Comparison of ENCODE assay signal across 17 cellular contexts in the genomic region with DNA sequence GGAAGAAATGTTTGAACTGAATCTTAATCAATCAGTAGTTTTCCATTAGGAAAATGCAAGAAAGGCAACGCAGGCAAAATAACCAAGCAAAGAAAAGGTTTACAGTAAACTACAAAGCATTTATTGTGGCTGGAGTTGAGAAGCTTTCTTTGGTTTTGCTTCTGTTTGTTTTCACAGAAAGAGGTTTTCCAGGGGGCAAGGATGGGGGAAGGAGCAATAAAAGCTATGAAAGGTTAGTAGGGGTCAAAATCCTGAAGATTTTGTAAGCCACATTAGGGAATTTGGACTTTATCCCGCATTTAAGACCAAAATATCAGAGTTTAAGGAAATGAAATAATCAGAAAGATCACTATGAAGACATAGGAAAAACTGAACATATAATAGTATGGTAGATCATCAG.
"Had no signal": no experiment of that assay in that cellular context is flagged by ENCODE, and none has a peak within 500 bp of the region (broad histone marks: within the 10 kb centered on the region; RNA-seq: fewer than 3 reads in every experiment).

No MANE protein-coding gene starts in this region.

- H3K36me3 ChIP-seq: breast epithelium, ovary had no signal

- H3K9me3 Mint-ChIP-seq: activated T-helper 17 cell treated with anti-CD3 and anti-CD28 coated beads, Interleukin-2, amount 50 U/mL, for 72 hours; neural crest cell; stimulated activated memory B cell treated with anti-CD40 and anti-IgM and Interleukin-4, amounts not matched to agents 10 μg/mL and 1 μg/mL and 100 μg/mL, for 72 hours had no signal

- DNase-seq: activated CD4-positive, alpha-beta T cell treated with anti-CD3 and anti-CD28 coated beads, Interleukin-2, amount 50 U/mL, for 4 hours; activated naive CD4-positive, alpha-beta T cell treated with Interleukin-2 at 50 U/mL for 16 hours; anterior cingulate cortex; cerebellar nuclear complex; effector CD8-positive, alpha-beta T cell; heart right ventricle; left cardiac atrium; lower lobe of right lung; ovary; stimulated activated CD4-positive, alpha-beta T cell treated with anti-CD3 and anti-CD28 coated beads, Interleukin-2, amount 100 ng/mL, for 48 hours; transverse colon had no signal

- H3K27ac ChIP-seq: breast epithelium, gastroesophageal sphincter, lower lobe of right lung, transverse colon, vagina had no signal

- H3K9me3 ChIP-seq: breast epithelium, gastroesophageal sphincter, heart right ventricle, lower lobe of right lung, ovary, transverse colon, vagina had no signal

- H3K4me3 Mint-ChIP-seq: activated T-helper 17 cell treated with anti-CD3 and anti-CD28 coated beads, Interleukin-2, amount 50 U/mL, for 72 hours; neural crest cell; stimulated activated memory B cell treated with anti-CD40 and anti-IgM and Interleukin-4, amounts not matched to agents 10 μg/mL and 1 μg/mL and 100 μg/mL, for 72 hours had no signal

- H3K4me3 ChIP-seq: breast epithelium, gastroesophageal sphincter, heart right ventricle, lower lobe of right lung, ovary, transverse colon, vagina had no signal

- H3K27me3 Mint-ChIP-seq: activated T-helper 17 cell treated with anti-CD3 and anti-CD28 coated beads, Interleukin-2, amount 50 U/mL, for 72 hours; stimulated activated memory B cell treated with anti-CD40 and anti-IgM and Interleukin-4, amounts not matched to agents 10 μg/mL and 1 μg/mL and 100 μg/mL, for 72 hours had no signal

- H3K4me1 Mint-ChIP-seq: activated T-helper 17 cell treated with anti-CD3 and anti-CD28 coated beads, Interleukin-2, amount 50 U/mL, for 72 hours; stimulated activated memory B cell treated with anti-CD40 and anti-IgM and Interleukin-4, amounts not matched to agents 10 μg/mL and 1 μg/mL and 100 μg/mL, for 72 hours had no signal

- ATAC-seq: activated T-helper 17 cell treated with anti-CD3 and anti-CD28 coated beads, Interleukin-2, amount 50 U/mL, for 72 hours; gastroesophageal sphincter; heart right ventricle; left cardiac atrium; lower lobe of right lung; stimulated activated memory B cell treated with anti-CD40 and anti-IgM and Interleukin-4, amounts not matched to agents 10 μg/mL and 1 μg/mL and 100 μg/mL, for 72 hours had no signal

- H3K27ac Mint-ChIP-seq: activated T-helper 17 cell treated with anti-CD3 and anti-CD28 coated beads, Interleukin-2, amount 50 U/mL, for 72 hours; stimulated activated memory B cell treated with anti-CD40 and anti-IgM and Interleukin-4, amounts not matched to agents 10 μg/mL and 1 μg/mL and 100 μg/mL, for 72 hours had no signal

- H3K27me3 ChIP-seq: breast epithelium, gastroesophageal sphincter, heart right ventricle, ovary, transverse colon, vagina had no signal
